Comparison of ENCODE assay signal across 1 cellular context in genomic region chr1:157198619-157199420, GRCh38.
A peak's percentile ranks its signal among the peaks of the same experiment; 100 is the strongest.
TF ChIP-seq lines count a peak whose summit lies in the region.

No MANE protein-coding gene starts in this region.

TF ChIP-seq in HepG2, 621 proteins besides CTCF, POLR2A, EP300 and RAD21 (continued from another document):
- TF ChIP-seq CEBPG (CRISPR knock-in tag; IDR thresholded peaks at IDR 0.05) (peak; percentile 50; the same call in 1 of the 2 replicates), MED8 (CRISPR knock-in tag; IDR thresholded peaks at IDR 0.05; ENCODE audit: insufficient replicate concordance) (no peak), NCOA2 (CRISPR knock-in tag; IDR thresholded peaks at IDR 0.05) (no peak), ZBTB37 (CRISPR knock-in tag; IDR thresholded peaks at IDR 0.05) (no peak), ZSCAN25 (CRISPR knock-in tag; IDR thresholded peaks at IDR 0.05) (peak; percentile 55; the same call in 1 of the 2 replicates), LCORL (IDR thresholded peaks at IDR 0.05) (no peak), LCORL (CRISPR knock-in tag; IDR thresholded peaks at IDR 0.05) (no peak), ZNF879 (CRISPR knock-in tag; IDR thresholded peaks at IDR 0.05) (no peak), PATZ1 (CRISPR knock-in tag; IDR thresholded peaks at IDR 0.05) (no peak), POGK (CRISPR knock-in tag; conservative IDR thresholded peaks at IDR 0.05) (no peak), ZNF235 (CRISPR knock-in tag; IDR thresholded peaks at IDR 0.05; ENCODE audit: borderline replicate concordance) (no peak), MTA1 (CRISPR knock-in tag; IDR thresholded peaks at IDR 0.05; ENCODE audit: borderline replicate concordance) (no peak), ATF4 (CRISPR knock-in tag; IDR thresholded peaks at IDR 0.05) (peak in 1 of 2 experiments; percentile 93; a peak in 2 of 4 replicates)
- TF ChIP-seq, protein P1, sequence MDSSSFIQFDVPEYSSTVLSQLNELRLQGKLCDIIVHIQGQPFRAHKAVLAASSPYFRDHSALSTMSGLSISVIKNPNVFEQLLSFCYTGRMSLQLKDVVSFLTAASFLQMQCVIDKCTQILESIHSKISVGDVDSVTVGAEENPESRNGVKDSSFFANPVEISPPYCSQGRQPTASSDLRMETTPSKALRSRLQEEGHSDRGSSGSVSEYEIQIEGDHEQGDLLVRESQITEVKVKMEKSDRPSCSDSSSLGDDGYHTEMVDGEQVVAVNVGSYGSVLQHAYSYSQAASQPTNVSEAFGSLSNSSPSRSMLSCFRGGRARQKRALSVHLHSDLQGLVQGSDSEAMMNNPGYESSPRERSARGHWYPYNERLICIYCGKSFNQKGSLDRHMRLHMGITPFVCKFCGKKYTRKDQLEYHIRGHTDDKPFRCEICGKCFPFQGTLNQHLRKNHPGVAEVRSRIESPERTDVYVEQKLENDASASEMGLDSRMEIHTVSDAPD (CRISPR knock-in tag; IDR thresholded peaks at IDR 0.05): no peak
